Comparison of ENCODE assay signal across 8 cellular contexts in genomic region chr21:5154641-5154982, GRCh38.
DNase-seq lines count a peak whose midpoint lies in the region; ATAC-seq, FAIRE-seq and TF ChIP-seq lines count a peak whose summit lies in the region.
"Not testable (repeated sequence)": the region's sequence is repeated elsewhere in the genome, so short reads cannot be mapped to it uniquely, and the experiment has no call there.

No MANE protein-coding gene starts in this region.

- not testable (repeated sequence) for H3K9me1 ChIP-seq in endothelial cell of umbilical vein (replicated peaks; ENCODE audit: control insufficient read depth, extremely low read depth, insufficient read depth, low read length)

- not testable (repeated sequence) for H4K91ac ChIP-seq in mesenchymal stem cell (ENCODE audit: low read length)

- not testable (repeated sequence) for H3K18ac ChIP-seq in mesenchymal stem cell (ENCODE audit: low read depth in 1 of 2, low read length in 2 of 2)

- not testable (repeated sequence) for H3K23ac ChIP-seq in mesenchymal stem cell (ENCODE audit: low read length in 2 of 2)

- not testable (repeated sequence) for H3K4me1 ChIP-seq in A673 (ENCODE audit: insufficient read depth, low read length, poor library complexity, severe bottlenecking); endothelial cell of umbilical vein (ENCODE audit: control insufficient read depth, extremely low read depth, insufficient read depth, low read length); mesenchymal stem cell (ENCODE audit: control insufficient read depth, insufficient read depth, low read depth, low read length)

- not testable (repeated sequence) for H3K14ac ChIP-seq in mesenchymal stem cell (ENCODE audit: low read length in 2 of 2)

- FAIRE-seq in endothelial cell of umbilical vein (lab: Jason Lieb, UNC): not testable (repeated sequence)

- not testable (repeated sequence) for H3K36me3 ChIP-seq in A673 (ENCODE audit: insufficient read depth, low read length, poor library complexity, severe bottlenecking); endothelial cell of umbilical vein (ENCODE audit: control insufficient read depth in 2 of 2, extremely low read depth in 1 of 2, insufficient read depth in 2 of 2, low read length in 2 of 2); mesenchymal stem cell (ENCODE audit: control insufficient read depth in 1 of 2, insufficient read depth in 2 of 2, low read depth in 1 of 2, low read length in 2 of 2)

- not testable (repeated sequence) for H2BK15ac ChIP-seq in mesenchymal stem cell (ENCODE audit: low read depth, poor library complexity, severe bottlenecking)

- H3K27ac Mint-ChIP-seq in activated T-cell treated with anti-CD3 and anti-CD28 coated beads, Interleukin-2, amount 50 U/mL, for 72 hours: not testable (repeated sequence)

- H2AFZ ChIP-seq in endothelial cell of umbilical vein (ENCODE audit: low read depth, low read length); mesenchymal stem cell (ENCODE audit: low read depth, low read length): not testable (repeated sequence)

- intact Hi-C loops in A673 (cut with micrococcal nuclease; ENCODE audit: unreplicated experiment); endothelial cell of umbilical vein (cut with micrococcal nuclease): not testable (repeated sequence)

- H3K4me1 Mint-ChIP-seq in activated T-cell treated with anti-CD3 and anti-CD28 coated beads, Interleukin-2, amount 50 U/mL, for 72 hours (ENCODE audit: low read depth): not testable (repeated sequence)

- H3K27ac ChIP-seq in A673 (ENCODE audit: low read depth, low read length, poor library complexity, severe bottlenecking); endothelial cell of umbilical vein (ENCODE audit: insufficient read depth, low read depth, low read length); mesenchymal stem cell (ENCODE audit: low read length, poor library complexity, severe bottlenecking): not testable (repeated sequence)

- H3K9me3 ChIP-seq in A673 (ENCODE audit: low read depth, low read length, poor library complexity, severe bottlenecking); endothelial cell of umbilical vein (replicated peaks; ENCODE audit: control insufficient read depth, insufficient read depth, low read length); mesenchymal stem cell (ENCODE audit: control insufficient read depth, low read length): not testable (repeated sequence)

- peak overlapping the region; percentile 35 for H3K4me3 ChIP-seq in A673 (ENCODE audit: low read depth, low read length, poor library complexity, severe bottlenecking)
- H3K4me3 ChIP-seq in endothelial cell of umbilical vein (replicated peaks in 1 of 3; ENCODE audit: insufficient read depth in 1 of 3, low read depth in 1 of 3, low read length in 3 of 3); mesenchymal stem cell (ENCODE audit: insufficient read depth in 1 of 2, low read depth in 1 of 2, low read length in 2 of 2): not testable (repeated sequence)

- no CpG with 5 or more reads among the region's 50 CpGs for WGBS in mesenchymal stem cell

- H2BK120ac ChIP-seq in mesenchymal stem cell (ENCODE audit: low read depth, low read length): not testable (repeated sequence)

- not testable (repeated sequence) for BruUV-seq in A673 (replicated peaks; lab: Mats Ljungman, UMichigan); endothelial cell of umbilical vein (replicated peaks; lab: Mats Ljungman, UMichigan)

- ATAC-seq in GM19395 (IDR thresholded peaks at IDR 0.05; ENCODE audit: unreplicated experiment) (peak; percentile 95), HG03045 (IDR thresholded peaks at IDR 0.05; ENCODE audit: unreplicated experiment) (peak; percentile 97)
- ATAC-seq in activated T-cell treated with anti-CD3 and anti-CD28 coated beads, Interleukin-2, amount 50 U/mL, for 72 hours (replicated peaks in 1 of 2): peak; percentile 99 to 100

- not testable (repeated sequence) for H2AK5ac ChIP-seq in mesenchymal stem cell (ENCODE audit: low read length, severe bottlenecking)

- not testable (repeated sequence) for H3K9ac ChIP-seq in endothelial cell of umbilical vein (replicated peaks; ENCODE audit: extremely low read depth, insufficient read depth, low read length); mesenchymal stem cell (ENCODE audit: low read length)

- not testable (repeated sequence) for H3K79me2 ChIP-seq in endothelial cell of umbilical vein (ENCODE audit: control insufficient read depth, insufficient read depth, low read length)

- H3K79me1 ChIP-seq in mesenchymal stem cell (replicated peaks; ENCODE audit: low read length, poor library complexity, severe bottlenecking): not testable (repeated sequence)

- not testable (repeated sequence) for H3K4ac ChIP-seq in mesenchymal stem cell (ENCODE audit: low read depth in 1 of 2, low read length in 2 of 2)

- not testable (repeated sequence) for H3K27me3 Mint-ChIP-seq in activated T-cell treated with anti-CD3 and anti-CD28 coated beads, Interleukin-2, amount 50 U/mL, for 72 hours (ENCODE audit: low read depth)

- dilution Hi-C loops in endothelial cell of umbilical vein (cut with MboI; ENCODE audit: extremely low pct_ligation_motif_present, low sequenced_read_pairs): not testable (repeated sequence)

- H4K8ac ChIP-seq in mesenchymal stem cell (ENCODE audit: low read length): not testable (repeated sequence)

- DNase-seq in A673 (ENCODE audit: low spot score) (peak; percentile 74), RKO (ENCODE audit: low spot score) (peak; percentile 46), endothelial cell of umbilical vein (ENCODE audit: low read depth, low spot score) (peak; percentile 84), mesenchymal stem cell (peak; percentile 84)
- peak; percentile 86 to 94 for DNase-seq in activated T-cell treated with anti-CD3 and anti-CD28 coated beads, Interleukin-2, amount 50 U/mL, for 72 hours
- DNase-seq in stimulated activated CD4-positive, alpha-beta T cell treated with anti-CD3 and anti-CD28 coated beads, Interleukin-1b, Interleukin-23, amount 100 ng/mL, for 4 hours (ENCODE audit: low read depth in 2 of 2): peak; percentile 65 to 79

- H4K20me1 ChIP-seq in endothelial cell of umbilical vein (replicated peaks; ENCODE audit: control insufficient read depth, extremely low read depth, insufficient read depth, low read length): not testable (repeated sequence)

- H3K36me3 Mint-ChIP-seq in activated T-cell treated with anti-CD3 and anti-CD28 coated beads, Interleukin-2, amount 50 U/mL, for 72 hours (ENCODE audit: insufficient read depth in 2 of 2): not testable (repeated sequence)

- POLR2A ChIA-PET in A673 (lab: Charles Lee; ENCODE audit: low non-redundant PET); endothelial cell of umbilical vein (lab: Charles Lee): not testable (repeated sequence)

- peak overlapping the region; percentile 36 to 37 for H3K4me3 Mint-ChIP-seq in activated T-cell treated with anti-CD3 and anti-CD28 coated beads, Interleukin-2, amount 50 U/mL, for 72 hours

- not testable (repeated sequence) for TF ChIP-seq CTCF in A673 (conservative IDR thresholded peaks at IDR 0.05; ENCODE audit: low read depth, low read length); endothelial cell of umbilical vein (IDR thresholded peaks at IDR 0.05; ENCODE audit: extremely low read depth in 1 of 2, insufficient read depth in 1 of 2, low read depth in 1 of 2, low read length in 2 of 2)

- TF ChIP-seq POLR2A in endothelial cell of umbilical vein (IDR thresholded peaks at IDR 0.05; ENCODE audit: low read depth, low read length): not testable (repeated sequence)

- not testable (repeated sequence) for H3K9me3 Mint-ChIP-seq in activated T-cell treated with anti-CD3 and anti-CD28 coated beads, Interleukin-2, amount 50 U/mL, for 72 hours

- not testable (repeated sequence) for H3K27me3 ChIP-seq in A673 (replicated peaks; ENCODE audit: insufficient read depth, low read depth, low read length, poor library complexity); endothelial cell of umbilical vein (ENCODE audit: control insufficient read depth in 2 of 2, insufficient read depth in 2 of 2, low read length in 2 of 2); mesenchymal stem cell (ENCODE audit: control insufficient read depth in 1 of 2, insufficient read depth in 1 of 2, low read length in 2 of 2)

- H3K4me2 ChIP-seq in endothelial cell of umbilical vein (ENCODE audit: insufficient read depth, low read length); mesenchymal stem cell (ENCODE audit: low read length, poor library complexity, severe bottlenecking): not testable (repeated sequence)

- not testable (repeated sequence) for H2BK12ac ChIP-seq in mesenchymal stem cell (ENCODE audit: low read length in 2 of 2)

- not testable (repeated sequence) for H2BK5ac ChIP-seq in mesenchymal stem cell (ENCODE audit: low read depth, low read length, poor library complexity, severe bottlenecking)

- CTCF ChIA-PET in A673 (lab: Charles Lee); endothelial cell of umbilical vein (lab: Charles Lee): not testable (repeated sequence)
